15 cellular contexts compared by ENCODE assay signal in genomic region chr12:121532503-121533390, GRCh38. TPM values are rescaled to one million over a fixed set of nuclear protein-coding genes. Genes with fewer than 3 reads are reported as not detected.
A peak's percentile ranks its signal among the peaks of the same experiment; 100 is the strongest.
DNase-seq lines count a peak whose midpoint lies in the region; ATAC-seq, FAIRE-seq and TF ChIP-seq lines count a peak whose summit lies in the region.
"Had no signal": no experiment of that assay in that cellular context is flagged by ENCODE, and none has a peak within 500 bp of the region (broad histone marks: within the 10 kb centered on the region; RNA-seq: fewer than 3 reads in every experiment).

No MANE protein-coding gene starts in this region.

- no peak overlapping the region for H3K9ac ChIP-seq in astrocyte (ENCODE audit: low read length)
- H3K9ac ChIP-seq: BLaER1 had no signal

- peaks cover 7% of the 10 kb centered on the region for H3K4me1 Mint-ChIP-seq in astrocyte (ENCODE audit: low read depth, unreplicated experiment)
- peaks cover 12% of the 10 kb centered on the region for H3K4me1 Mint-ChIP-seq in MCF 10A (ENCODE audit: insufficient read depth, unreplicated experiment)

- no peaks in the 10 kb centered on the region for H3K79me2 ChIP-seq in astrocyte (ENCODE audit: insufficient read depth, low read length)

- TF ChIP-seq POLR2A in H54 (IDR thresholded peaks at IDR 0.05; ENCODE audit: low read depth, low read length), result no peak

- BruUV-seq in MCF 10A (replicated peaks; lab: Mats Ljungman, UMichigan), result no TSS peak

- TF ChIP-seq CTCF in heart right ventricle (IDR thresholded peaks at IDR 0.05) (no peak), astrocyte (IDR thresholded peaks at IDR 0.05; ENCODE audit: insufficient read depth, low read depth, low read length) (no peak), left lung (IDR thresholded peaks at IDR 0.05) (no peak), upper lobe of right lung (IDR thresholded peaks at IDR 0.05) (no peak), psoas muscle (IDR thresholded peaks at IDR 0.05) (no peak), MCF 10A (IDR thresholded peaks at IDR 0.05; ENCODE audit: unreplicated experiment) (no peak)

- ATAC-seq in heart right ventricle, result peak in 2 of 8 donors; percentile 13 to 14
- ATAC-seq in left cardiac atrium, result no peak
- no peak for ATAC-seq in left lung
- no peak for ATAC-seq in upper lobe of right lung
- no peak for ATAC-seq in psoas muscle

- POLR2A ChIA-PET in MCF 10A (lab: Yijun Ruan, JAX), result interaction anchor here (0.7 kb wide), 1 partner anchor 15 kb away, joined by 3 read pairs; no protein-coding TSS in a partner anchor

- CTCF ChIA-PET in MCF 10A (lab: Yijun Ruan, JAX), result interaction anchor here (0.8 kb wide), 1 partner anchor 89 kb away, joined by 3 read pairs; no protein-coding TSS in a partner anchor

- H3K4me3 Mint-ChIP-seq in astrocyte (ENCODE audit: unreplicated experiment) (no peak overlapping the region), MCF 10A (ENCODE audit: unreplicated experiment) (no peak overlapping the region)

- intact Hi-C loops in heart right ventricle (cut with DNase I) (no loop called here), left cardiac atrium (cut with DNase I) (no loop called here), left lung (cut with DNase I) (no loop called here), upper lobe of right lung (cut with DNase I) (no loop called here), psoas muscle (cut with DNase I) (no loop called here), MCF 10A (cut with micrococcal nuclease) (no loop called here)

- H3K27me3 ChIP-seq in heart right ventricle, result no peaks in the 10 kb centered on the region
- no peaks in the 10 kb centered on the region for H3K27me3 ChIP-seq in astrocyte (ENCODE audit: insufficient read depth, low read length)
- no peaks in the 10 kb centered on the region for H3K27me3 ChIP-seq in left lung
- H3K27me3 ChIP-seq in upper lobe of right lung, result no peaks in the 10 kb centered on the region
- no peaks in the 10 kb centered on the region for H3K27me3 ChIP-seq in psoas muscle (ENCODE audit: insufficient read depth in 3 of 3, low read length in 2 of 3)
- H3K27me3 ChIP-seq: BLaER1 had no signal

- H3K27ac ChIP-seq in heart right ventricle (peak overlapping the region; percentile 59 to 98 (median 76)), astrocyte (ENCODE audit: low read depth, low read length) (no peak overlapping the region), left lung (peak overlapping the region; percentile 50 to 67), upper lobe of right lung (peak overlapping the region; percentile 76), psoas muscle (no peak overlapping the region)
- H3K27ac ChIP-seq: BLaER1, thoracic aorta had no signal

- H3K9me3 Mint-ChIP-seq in astrocyte (ENCODE audit: unreplicated experiment), result no peaks in the 10 kb centered on the region
- H3K9me3 Mint-ChIP-seq in MCF 10A (ENCODE audit: unreplicated experiment), result no peaks in the 10 kb centered on the region
- H3K9me3 Mint-ChIP-seq: neural crest cell had no signal

- DNase-seq in heart right ventricle (peak in 1 of 2 donors; percentile 38), left cardiac atrium (no peak), astrocyte (ENCODE audit: low read depth) (peak; percentile 16), left lung (peak in 1 of 2 donors; percentile 61), upper lobe of right lung (no peak), psoas muscle (no peak), MCF 10A (ENCODE audit: unreplicated experiment) (no peak), H54 (ENCODE audit: insufficient read length, low spot score) (no peak)
- DNase-seq: cerebellar nuclear complex, hypothalamus, NCI-H1417 treated with DMSO at 0.1 percent for 48 hours, T-helper 9 cell had no signal

- FAIRE-seq in astrocyte (lab: Jason Lieb, UNC) (no peak), H54 (lab: Jason Lieb, UNC) (no peak)

- H3K36me3 ChIP-seq in heart right ventricle (peaks cover 0 to 33% (median 0%) of the 10 kb centered on the region in 9 donors), astrocyte (ENCODE audit: insufficient read depth, low read length) (no peaks in the 10 kb centered on the region), left lung (no peaks in the 10 kb centered on the region), upper lobe of right lung (peaks cover 7% of the 10 kb centered on the region), psoas muscle (ENCODE audit: insufficient read depth in 1 of 2, low read depth in 1 of 2) (peaks cover 0 to 25% of the 10 kb centered on the region in 2 donors)
- H3K36me3 ChIP-seq: thoracic aorta had no signal

- H3K27me3 Mint-ChIP-seq in astrocyte (ENCODE audit: low read depth, unreplicated experiment), result no peaks in the 10 kb centered on the region
- H3K27me3 Mint-ChIP-seq in MCF 10A (ENCODE audit: insufficient read depth, unreplicated experiment), result no peaks in the 10 kb centered on the region

- H3K27ac Mint-ChIP-seq in astrocyte (ENCODE audit: unreplicated experiment) (no peak overlapping the region), MCF 10A (ENCODE audit: low read depth, unreplicated experiment) (no peak overlapping the region)

- H3K4me3 ChIP-seq in heart right ventricle, result peak overlapping the region in 1 of 10 donors; percentile 14
- H3K4me3 ChIP-seq in astrocyte (ENCODE audit: insufficient read depth, low read depth, low read length), result no peak overlapping the region
- no peak overlapping the region for H3K4me3 ChIP-seq in left lung
- no peak overlapping the region for H3K4me3 ChIP-seq in upper lobe of right lung
- H3K4me3 ChIP-seq in psoas muscle, result no peak overlapping the region
- H3K4me3 ChIP-seq: BLaER1, thoracic aorta had no signal

- H3K9me3 ChIP-seq in heart right ventricle, result no peaks in the 10 kb centered on the region
- H3K9me3 ChIP-seq in astrocyte (ENCODE audit: insufficient read depth, low read depth, low read length), result no peaks in the 10 kb centered on the region
- H3K9me3 ChIP-seq in left lung, result no peaks in the 10 kb centered on the region
- no peaks in the 10 kb centered on the region for H3K9me3 ChIP-seq in upper lobe of right lung
- H3K9me3 ChIP-seq in psoas muscle, result no peaks in the 10 kb centered on the region
- H3K9me3 ChIP-seq: BLaER1, thoracic aorta had no signal

- peaks cover 14% of the 10 kb centered on the region for H3K36me3 Mint-ChIP-seq in astrocyte (ENCODE audit: low read depth, unreplicated experiment)
- H3K36me3 Mint-ChIP-seq in MCF 10A (ENCODE audit: insufficient read depth, unreplicated experiment), result no peaks in the 10 kb centered on the region

- H2AFZ ChIP-seq in astrocyte (ENCODE audit: low read depth, low read length), result no peak overlapping the region

- WGBS in heart right ventricle, 2 donors, result 54% methylated on average over 16 of the region's 16 CpGs
- WGBS in psoas muscle, 3 donors, result 75 to 78% (median 77%) methylated on average over 16 of the region's 16 CpGs

- peaks cover 13% of the 10 kb centered on the region for H4K20me1 ChIP-seq in astrocyte (ENCODE audit: insufficient read depth, low read length)

- H3K4me2 ChIP-seq in astrocyte (ENCODE audit: low read length), result no peak overlapping the region
- H3K4me2 ChIP-seq: BLaER1 had no signal

- H3K4me1 ChIP-seq in heart right ventricle (peaks cover 6 to 75% (median 68%) of the 10 kb centered on the region in 9 donors), astrocyte (ENCODE audit: insufficient read depth, low read length) (peaks cover 28% of the 10 kb centered on the region), left lung (peaks cover 27 to 68% of the 10 kb centered on the region in 2 donors), upper lobe of right lung (peaks cover 57% of the 10 kb centered on the region), psoas muscle (peaks cover 9% of the 10 kb centered on the region)

RNA-seq across cellular contexts. Expression of gene KDM2B, which starts 48.1 kb away (rescaled TPM):
- 10 to 100 TPM in 9 of 10 donors, 1 to 10 TPM in 1; 10.0 to 18.4 (median 14.6) TPM for total RNA-seq in heart right ventricle
- polyA plus RNA-seq in heart right ventricle, result 1 to 10 TPM; 4.8 to 9.7 TPM
- 10 to 100 TPM; 11.2 to 14.7 TPM for total RNA-seq in left cardiac atrium
- total RNA-seq in astrocyte, result 21.3 and 23.4 TPM in 2 replicates
- 10 to 100 TPM; 22.9 to 37.1 TPM for total RNA-seq in left lung
- total RNA-seq in upper lobe of right lung, result 35.4 TPM
- total RNA-seq in psoas muscle, result 10 to 100 TPM in 3 of 4 donors, 1 to 10 TPM in 1; 7.5 to 11.5 (median 10.5) TPM
- polyA plus RNA-seq in psoas muscle, result 1 to 10 TPM; 6.3 to 9.9 (median 6.7) TPM
- total RNA-seq in MCF 10A (2022), result 15.5 and 19.5 TPM in 2 replicates

Comparison
In these comparisons a context has a peak if more than half of its experiments do, and no peak if none do; other contexts are left out.
1. H3K27ac ChIP-seq: peak in heart right ventricle (10 of 10), left lung (2 of 2) and upper lobe of right lung (single experiment); none in astrocyte (single experiment) and psoas muscle (single experiment).